1 cellular context compared by ENCODE assay signal in the genomic region with DNA sequence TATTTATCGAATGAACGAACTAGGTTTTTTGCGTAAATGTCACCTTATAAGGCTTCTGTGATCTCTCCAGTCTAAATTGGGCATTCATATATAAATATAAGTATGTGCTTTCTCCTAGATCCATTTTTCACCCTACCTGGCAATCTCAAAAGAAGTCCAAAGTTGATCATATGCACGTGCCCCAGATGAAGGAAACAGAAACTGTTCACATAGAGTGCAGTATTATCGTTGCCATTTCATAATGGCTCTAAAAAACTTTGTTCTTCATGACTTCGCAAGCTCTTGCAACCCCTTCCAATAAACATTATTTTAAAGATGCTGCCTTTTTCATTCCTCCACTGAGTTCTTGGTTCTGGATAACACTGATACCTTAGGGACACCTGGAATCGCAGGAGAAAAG.
TF ChIP-seq lines count a peak whose summit lies in the region.

No MANE protein-coding gene starts in this region.

TF ChIP-seq in GM12878, 131 proteins besides CTCF, POLR2A, EP300 and RAD21:
- TF ChIP-seq, protein P1, sequence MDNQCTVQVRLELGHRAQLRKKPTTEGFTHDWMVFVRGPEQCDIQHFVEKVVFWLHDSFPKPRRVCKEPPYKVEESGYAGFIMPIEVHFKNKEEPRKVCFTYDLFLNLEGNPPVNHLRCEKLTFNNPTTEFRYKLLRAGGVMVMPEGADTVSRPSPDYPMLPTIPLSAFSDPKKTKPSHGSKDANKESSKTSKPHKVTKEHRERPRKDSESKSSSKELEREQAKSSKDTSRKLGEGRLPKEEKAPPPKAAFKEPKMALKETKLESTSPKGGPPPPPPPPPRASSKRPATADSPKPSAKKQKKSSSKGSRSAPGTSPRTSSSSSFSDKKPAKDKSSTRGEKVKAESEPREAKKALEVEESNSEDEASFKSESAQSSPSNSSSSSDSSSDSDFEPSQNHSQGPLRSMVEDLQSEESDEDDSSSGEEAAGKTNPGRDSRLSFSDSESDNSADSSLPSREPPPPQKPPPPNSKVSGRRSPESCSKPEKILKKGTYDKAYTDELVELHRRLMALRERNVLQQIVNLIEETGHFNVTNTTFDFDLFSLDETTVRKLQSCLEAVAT (IDR thresholded peaks at IDR 0.05), result peak; percentile 75; the same call in 1 of the 2 replicates
- peak; percentile 65 to 68; a peak in 2 of 4 replicates for TF ChIP-seq BHLHE40 (IDR thresholded peaks at IDR 0.05; ENCODE audit: borderline replicate concordance in 1 of 2, low read depth in 2 of 2, low read length in 1 of 2)
- no peak for TF ChIP-seq CBX5 (IDR thresholded peaks at IDR 0.05; ENCODE audit: low read depth)
- no peak for TF ChIP-seq FOXM1 (IDR thresholded peaks at IDR 0.05; ENCODE audit: low read depth, low read length)
- no peak for TF ChIP-seq HDGF (IDR thresholded peaks at IDR 0.05)
- TF ChIP-seq, protein P2, sequence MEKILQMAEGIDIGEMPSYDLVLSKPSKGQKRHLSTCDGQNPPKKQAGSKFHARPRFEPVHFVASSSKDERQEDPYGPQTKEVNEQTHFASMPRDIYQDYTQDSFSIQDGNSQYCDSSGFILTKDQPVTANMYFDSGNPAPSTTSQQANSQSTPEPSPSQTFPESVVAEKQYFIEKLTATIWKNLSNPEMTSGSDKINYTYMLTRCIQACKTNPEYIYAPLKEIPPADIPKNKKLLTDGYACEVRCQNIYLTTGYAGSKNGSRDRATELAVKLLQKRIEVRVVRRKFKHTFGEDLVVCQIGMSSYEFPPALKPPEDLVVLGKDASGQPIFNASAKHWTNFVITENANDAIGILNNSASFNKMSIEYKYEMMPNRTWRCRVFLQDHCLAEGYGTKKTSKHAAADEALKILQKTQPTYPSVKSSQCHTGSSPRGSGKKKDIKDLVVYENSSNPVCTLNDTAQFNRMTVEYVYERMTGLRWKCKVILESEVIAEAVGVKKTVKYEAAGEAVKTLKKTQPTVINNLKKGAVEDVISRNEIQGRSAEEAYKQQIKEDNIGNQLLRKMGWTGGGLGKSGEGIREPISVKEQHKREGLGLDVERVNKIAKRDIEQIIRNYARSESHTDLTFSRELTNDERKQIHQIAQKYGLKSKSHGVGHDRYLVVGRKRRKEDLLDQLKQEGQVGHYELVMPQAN (conservative IDR thresholded peaks at IDR 0.05), result no peak
